Comparison of ENCODE assay signal across 21 cellular contexts in genomic region chr13:20124303-20124702, GRCh38. TPM values are rescaled to one million over a fixed set of nuclear protein-coding genes. Genes with fewer than 3 reads are reported as not detected.
DNase-seq lines count a peak whose midpoint lies in the region; ATAC-seq and TF ChIP-seq lines count a peak whose summit lies in the region.
"Had no signal": no experiment of that assay in that cellular context is flagged by ENCODE, and none has a peak within 500 bp of the region (broad histone marks: within the 10 kb centered on the region; RNA-seq: fewer than 3 reads in every experiment).

No MANE protein-coding gene starts in this region.

- H3K9me3 Mint-ChIP-seq in immature natural killer cell = no peaks in the 10 kb centered on the region
- H3K9me3 Mint-ChIP-seq: CD8-positive, alpha-beta memory T cell had no signal

- H3K4me1 Mint-ChIP-seq in immature natural killer cell = peaks cover 17 to 22% of the 10 kb centered on the region in 2 donors

- no peak overlapping the region for H3K4me3 ChIP-seq in coronary artery
- H3K4me3 ChIP-seq: BLaER1, SJSA1 had no signal

- intact Hi-C loops in left ventricle myocardium superior (cut with micrococcal nuclease) (no loop called here), cardiac septum (cut with DNase I) (loop anchor here (5.0 kb wide), 1 partner anchor 42 kb away; no protein-coding TSS in a partner anchor)

- H3K27ac ChIP-seq in coronary artery = no peak overlapping the region
- H3K27ac ChIP-seq: BLaER1, HL-60, RWPE1, SJSA1 had no signal

- no peak overlapping the region for H3K27ac Mint-ChIP-seq in immature natural killer cell

- TF ChIP-seq CTCF in coronary artery (IDR thresholded peaks at IDR 0.05) = no peak

- peaks cover 0 to 14% (median 6%) of the 10 kb centered on the region in 3 donors for H3K27me3 Mint-ChIP-seq in immature natural killer cell (ENCODE audit: low read depth in 3 of 3)

- H3K36me3 Mint-ChIP-seq in immature natural killer cell = no peaks in the 10 kb centered on the region

- peak; percentile 5 for ATAC-seq in left ventricle myocardium superior

- no peak overlapping the region for H3K4me3 Mint-ChIP-seq in immature natural killer cell

- DNase-seq in left ventricle myocardium superior (no peak), cardiac septum (ENCODE audit: low spot score) (no peak), coronary artery (ENCODE audit: low spot score) (peak; percentile 5), globus pallidus (ENCODE audit: low spot score) (peak; percentile 11), NCI-H2171 (lab: John Stamatoyannopoulos, UW) (no peak), GOT3 (lab: John Stamatoyannopoulos, UW) (no peak), immature natural killer cell (no peak)
- no peak for DNase-seq in effector CD4-positive, alpha-beta T cell
- DNase-seq: 8988T; CD8-positive, alpha-beta memory T cell; DND-41; GF-D8; H7; NCI-H1436 treated with DMSO at 0.1 percent for 48 hours; NCI-H2029 treated with DMSO at 0.1 percent for 48 hours; NCI-H510A; NCI-H774 had no signal

RNA-seq across cellular contexts. Expression of gene GJA3, which starts 36.5 kb away (rescaled TPM):
- total RNA-seq in left ventricle myocardium superior (17.9 TPM), cardiac septum (25.9 TPM)
- not detected for polyA plus RNA-seq in immature natural killer cell
- total RNA-seq: SJSA1 had no signal

Comparison
In these comparisons a context has a peak if more than half of its experiments do, and no peak if none do; other contexts are left out.
1. DNase-seq: peak in coronary artery (single experiment) and globus pallidus (single experiment); none in left ventricle myocardium superior (single experiment), cardiac septum (single experiment), NCI-H2171 (single experiment), GOT3 (single experiment), immature natural killer cell (0 of 3) and effector CD4-positive, alpha-beta T cell (single experiment).